ENCODE assay signal across 10 cellular contexts in the genomic region with DNA sequence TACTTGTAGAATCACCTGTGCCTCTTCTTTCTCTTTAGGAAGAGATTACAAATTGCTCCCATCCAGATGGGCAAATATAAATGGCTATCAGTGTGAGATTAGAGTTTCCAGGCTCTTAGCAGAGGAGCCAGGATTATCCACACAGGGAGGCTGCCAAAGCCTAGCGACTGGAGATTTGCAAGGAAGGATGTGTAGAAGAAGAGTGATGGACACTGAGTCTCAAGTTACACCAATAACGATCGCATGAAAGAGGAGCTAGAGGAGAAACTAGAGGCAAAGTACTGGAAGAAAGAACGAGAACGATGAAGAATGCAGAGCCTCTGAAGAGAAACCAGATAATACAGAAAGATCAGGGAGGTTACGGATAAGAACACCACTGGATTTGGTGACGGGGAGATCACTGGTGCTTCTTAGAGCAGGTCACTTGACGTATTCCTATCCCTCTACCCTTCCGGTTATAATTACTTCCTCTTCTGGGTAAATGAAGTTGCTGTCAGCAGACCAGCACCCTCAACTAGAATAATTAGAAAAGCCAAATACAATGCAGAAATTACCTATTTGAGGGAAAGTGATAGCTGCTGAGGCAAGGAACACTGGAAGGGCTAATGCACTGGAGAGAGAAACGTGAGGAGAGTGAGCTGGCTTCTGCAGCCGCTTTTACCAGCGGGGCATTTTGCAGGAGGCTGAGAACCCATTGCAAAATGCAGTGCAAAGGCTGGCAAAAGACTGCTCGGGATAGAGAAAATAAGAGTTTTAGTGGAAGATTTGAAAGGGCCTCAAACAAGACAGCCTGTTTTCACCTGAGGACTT.
DNase-seq lines count a peak whose midpoint lies in the region; ATAC-seq and TF ChIP-seq lines count a peak whose summit lies in the region.
"Had no signal": no experiment of that assay in that cellular context is flagged by ENCODE, and none has a peak within 500 bp of the region (broad histone marks: within the 10 kb centered on the region; RNA-seq: fewer than 3 reads in every experiment).

No MANE protein-coding gene starts in this region.

- H3K36me3 ChIP-seq in HUES64 (ENCODE audit: insufficient read depth, low read length) = no peaks in the 10 kb centered on the region
- no peaks in the 10 kb centered on the region for H3K36me3 ChIP-seq in Panc1 (ENCODE audit: control insufficient read depth, insufficient read depth, low read length)
- no peaks in the 10 kb centered on the region for H3K36me3 ChIP-seq in iPS-20b (ENCODE audit: insufficient read depth, low read depth, low read length)
- no peaks in the 10 kb centered on the region for H3K36me3 ChIP-seq in skeletal muscle satellite cell (ENCODE audit: insufficient read depth, low read length)
- H3K36me3 ChIP-seq in adrenal gland (replicated peaks in 1 of 2) = no peaks in the 10 kb centered on the region

- H3K27ac ChIP-seq in HUES64 (ENCODE audit: low read depth, low read length) (peak overlapping the region; percentile 44; the same call in 1 of the 2 replicates), Panc1 (ENCODE audit: low read length) (0 out of 2 replicates have a peak overlapping the region, but pooled peaks have one; percentile 29), iPS-20b (ENCODE audit: low read length) (no peak overlapping the region), adrenal gland (no peak overlapping the region)

- peak overlapping the region; percentile 9; the same call in 1 of the 2 replicates for H3K9ac ChIP-seq in HUES64 (ENCODE audit: low read depth, low read length)
- no peak overlapping the region for H3K9ac ChIP-seq in iPS-20b (ENCODE audit: low read depth, low read length)
- H3K9ac ChIP-seq in skeletal muscle satellite cell (ENCODE audit: low read depth, low read length) = peak overlapping the region; percentile 49

- POLR2A ChIA-PET in Panc1 (lab: Charles Lee) = no interaction called here

- CTCF ChIA-PET in Panc1 (lab: Charles Lee) = no interaction called here

- H3K4me1 ChIP-seq in HUES64 (ENCODE audit: insufficient read depth, low read length) = peaks cover 46% of the 10 kb centered on the region
- H3K4me1 ChIP-seq in Panc1 (ENCODE audit: control insufficient read depth, insufficient read depth, low read length) = peaks cover 7% of the 10 kb centered on the region
- peaks cover 31% of the 10 kb centered on the region for H3K4me1 ChIP-seq in iPS-20b (ENCODE audit: insufficient read depth, low read length)
- peaks cover 43% of the 10 kb centered on the region for H3K4me1 ChIP-seq in skeletal muscle satellite cell (ENCODE audit: control insufficient read depth, insufficient read depth, low read length)
- H3K4me1 ChIP-seq in adrenal gland (replicated peaks in 1 of 2) = peaks cover 0 to 8% of the 10 kb centered on the region in 2 donors

- in situ Hi-C loops in Panc1 (cut with HindIII; ENCODE audit: low pct_unique_long_range_greater_than_20kb, low sequenced_read_pairs) = no loop called here

- H3K4me2 ChIP-seq in skeletal muscle satellite cell (ENCODE audit: low read length) = peak overlapping the region; percentile 76

- WGBS in HUES64 = 62% methylated on average over 13 of the region's 13 CpGs
- WGBS in adrenal gland, 4 donors = 77 to 79% (median 78%) methylated on average over 13 of the region's 13 CpGs

- DNase-seq in Panc1 (ENCODE audit: low read depth, low spot score) (no peak), DMS53 treated with DMSO at 0.1 percent for 48 hours (lab: John Stamatoyannopoulos, UW; ENCODE audit: unreplicated experiment) (no peak), adrenal gland (no peak), NCI-H345 (lab: John Stamatoyannopoulos, UW) (no peak)
- DNase-seq: activated naive CD8-positive, alpha-beta T cell treated with anti-CD3 and anti-CD28 coated beads, Interleukin-2, amount 50 U/mL, for 24 hours; NCI-H1694 treated with DMSO at 0.1 percent for 48 hours had no signal

- ATAC-seq in Panc1 (peak; percentile 58), GM19397 (IDR thresholded peaks at IDR 0.05; ENCODE audit: unreplicated experiment) (no peak)
- ATAC-seq: activated naive CD8-positive, alpha-beta T cell treated with anti-CD3 and anti-CD28 coated beads, Interleukin-2, amount 50 U/mL, for 24 hours had no signal

- H3K27me3 ChIP-seq in HUES64 (ENCODE audit: insufficient read depth, low read length) = no peaks in the 10 kb centered on the region
- no peaks in the 10 kb centered on the region for H3K27me3 ChIP-seq in Panc1 (ENCODE audit: control insufficient read depth, insufficient read depth, low read length)
- H3K27me3 ChIP-seq in iPS-20b (ENCODE audit: insufficient read depth, low read length) = no peaks in the 10 kb centered on the region
- no peaks in the 10 kb centered on the region for H3K27me3 ChIP-seq in skeletal muscle satellite cell (ENCODE audit: control insufficient read depth, insufficient read depth, low read length)
- no peaks in the 10 kb centered on the region for H3K27me3 ChIP-seq in adrenal gland

- BruUV-seq in Panc1 (replicated peaks; lab: Mats Ljungman, UMichigan) = no TSS peak

- H3K9me3 ChIP-seq in HUES64 (ENCODE audit: insufficient read depth, low read depth, low read length) (no peaks in the 10 kb centered on the region), Panc1 (ENCODE audit: control insufficient read depth, insufficient read depth, low read depth, low read length) (no peaks in the 10 kb centered on the region), iPS-20b (ENCODE audit: insufficient read depth, low read depth, low read length) (no peaks in the 10 kb centered on the region), skeletal muscle satellite cell (replicated peaks; ENCODE audit: low read length) (no peaks in the 10 kb centered on the region), adrenal gland (replicated peaks in 1 of 3) (no peaks in the 10 kb centered on the region)

- TF ChIP-seq CTCF in Panc1 (IDR thresholded peaks at IDR 0.05) (no peak), adrenal gland (IDR thresholded peaks at IDR 0.05) (no peak)

- TF ChIP-seq POLR2A in adrenal gland (IDR thresholded peaks at IDR 0.05) = no peak

- H3K4me3 ChIP-seq in HUES64 (ENCODE audit: low read length) = no peak overlapping the region
- H3K4me3 ChIP-seq in Panc1 (ENCODE audit: low read depth in 2 of 2, low read length in 2 of 2) = peak overlapping the region in 1 of 2 experiments; percentile 40; a peak in 2 of 4 replicates
- H3K4me3 ChIP-seq in iPS-20b (ENCODE audit: low read length) = 0 out of 2 replicates have a peak overlapping the region, but pooled peaks have one; percentile 11
- peak overlapping the region; percentile 50 for H3K4me3 ChIP-seq in skeletal muscle satellite cell (ENCODE audit: low read length)
- no peak overlapping the region for H3K4me3 ChIP-seq in adrenal gland

- intact Hi-C loops in Panc1 (cut with micrococcal nuclease; ENCODE audit: unreplicated experiment) (no loop called here), adrenal gland (cut with DNase I) (no loop called here)

Comparison
In these comparisons a context has a peak if more than half of its experiments do, and no peak if none do; other contexts are left out.
1. H3K27ac ChIP-seq: peak in HUES64 (single experiment) and Panc1 (single experiment); none in iPS-20b (single experiment) and adrenal gland (0 of 5).
2. H3K4me3 ChIP-seq: peak in iPS-20b (single experiment) and skeletal muscle satellite cell (single experiment); none in HUES64 (single experiment) and adrenal gland (0 of 4).